Comparison of ENCODE assay signal across 7 cellular contexts in genomic region chr12:26121323-26121740, GRCh38. TPM values are rescaled to one million over a fixed set of nuclear protein-coding genes. Genes with fewer than 3 reads are reported as not detected.
A peak's percentile ranks its signal among the peaks of the same experiment; 100 is the strongest.
DNase-seq lines count a peak whose midpoint lies in the region; ATAC-seq and TF ChIP-seq lines count a peak whose summit lies in the region.

No MANE protein-coding gene starts in this region.

- H3K9me3 Mint-ChIP-seq in activated CD8-positive, alpha-beta T cell treated with anti-CD3 and anti-CD28 coated beads for 36 hours: no peaks in the 10 kb centered on the region
- no peaks in the 10 kb centered on the region for H3K9me3 Mint-ChIP-seq in stimulated activated effector memory CD8-positive, alpha-beta T cell treated with anti-CD3 and anti-CD28 coated beads, Interleukin-12 subunit alpha, Interleukin-12 subunit beta, amount 100 ng/mL, for 72 hours

- POLR2A ChIA-PET in activated CD8-positive, alpha-beta T cell treated with anti-CD3 and anti-CD28 coated beads for 36 hours (lab: Charles Lee): no interaction called here
- POLR2A ChIA-PET in GM10248 (lab: Yijun Ruan, JAX): no interaction called here

- H3K4me1 Mint-ChIP-seq in activated CD8-positive, alpha-beta T cell treated with anti-CD3 and anti-CD28 coated beads for 36 hours (ENCODE audit: low read depth): peaks cover 27% of the 10 kb centered on the region
- H3K4me1 Mint-ChIP-seq in stimulated activated effector memory CD8-positive, alpha-beta T cell treated with anti-CD3 and anti-CD28 coated beads, Interleukin-12 subunit alpha, Interleukin-12 subunit beta, amount 100 ng/mL, for 72 hours: peaks cover 29% of the 10 kb centered on the region

- H3K9me2 ChIP-seq in hepatocyte (replicated peaks; ENCODE audit: insufficient read depth): no peaks in the 10 kb centered on the region

- peaks cover 9% of the 10 kb centered on the region for H3K4me1 ChIP-seq in hepatocyte (ENCODE audit: insufficient read depth)

- no peak overlapping the region for H3K27ac Mint-ChIP-seq in activated CD8-positive, alpha-beta T cell treated with anti-CD3 and anti-CD28 coated beads for 36 hours
- H3K27ac Mint-ChIP-seq in stimulated activated effector memory CD8-positive, alpha-beta T cell treated with anti-CD3 and anti-CD28 coated beads, Interleukin-12 subunit alpha, Interleukin-12 subunit beta, amount 100 ng/mL, for 72 hours: no peak overlapping the region

- 38% methylated on average over 8 of the region's 8 CpGs for WGBS in hepatocyte (ENCODE audit: low lambda C conversion rate, missing lambda C conversion rate)

- peaks cover 37% of the 10 kb centered on the region for H3K27me3 ChIP-seq in hepatocyte

- CTCF ChIA-PET in activated CD8-positive, alpha-beta T cell treated with anti-CD3 and anti-CD28 coated beads for 36 hours (lab: Charles Lee): interaction anchor here (0.7 kb wide), 2 partner anchors 153 to 531 kb away, joined by 3 read pairs; no protein-coding TSS in a partner anchor
- CTCF ChIA-PET in GM10248 (lab: Yijun Ruan, JAX): interaction anchor here (0.8 to 3.1 kb wide), 8 partner anchors 11 to 36 kb away, joined by 3 to 13 read pairs (median 5); no protein-coding TSS in a partner anchor

- H4K20me1 ChIP-seq in hepatocyte (ENCODE audit: insufficient read depth, poor library complexity, severe bottlenecking): no peaks in the 10 kb centered on the region

- no peak for TF ChIP-seq CTCF in activated CD8-positive, alpha-beta T cell treated with anti-CD3 and anti-CD28 coated beads for 36 hours (IDR thresholded peaks at IDR 0.05)
- no peak for TF ChIP-seq CTCF in hepatocyte (IDR thresholded peaks at IDR 0.05; ENCODE audit: poor library complexity)
- no peak for TF ChIP-seq CTCF in GM10248 (IDR thresholded peaks at IDR 0.05; ENCODE audit: control extremely low read depth, extremely low read depth, low read depth, missing control alignments)

- no peak overlapping the region for H2AFZ ChIP-seq in hepatocyte

- H3K9me3 ChIP-seq in hepatocyte (ENCODE audit: low read depth): no peaks in the 10 kb centered on the region

- DNase-seq in HT-29 (ENCODE audit: low spot score) (peak; percentile 77), hepatocyte (ENCODE audit: low spot score) (no peak), GM10248 (ENCODE audit: extremely low spot score) (no peak)
- no peak for DNase-seq in activated CD8-positive, alpha-beta T cell treated with anti-CD3 and anti-CD28 coated beads for 36 hours
- no peak for DNase-seq in stimulated activated effector memory CD8-positive, alpha-beta T cell treated with anti-CD3 and anti-CD28 coated beads, Interleukin-12 subunit alpha, Interleukin-12 subunit beta, amount 100 ng/mL, for 72 hours (ENCODE audit: low spot score in 2 of 2)

- no peak overlapping the region for H3K27ac ChIP-seq in hepatocyte

- no peaks in the 10 kb centered on the region for H3K36me3 Mint-ChIP-seq in activated CD8-positive, alpha-beta T cell treated with anti-CD3 and anti-CD28 coated beads for 36 hours (ENCODE audit: low read depth)
- no peaks in the 10 kb centered on the region for H3K36me3 Mint-ChIP-seq in stimulated activated effector memory CD8-positive, alpha-beta T cell treated with anti-CD3 and anti-CD28 coated beads, Interleukin-12 subunit alpha, Interleukin-12 subunit beta, amount 100 ng/mL, for 72 hours

- no peaks in the 10 kb centered on the region for H3K36me3 ChIP-seq in hepatocyte (replicated peaks; ENCODE audit: insufficient read depth, low read depth)

- peak overlapping the region; percentile 57 for H3K4me3 Mint-ChIP-seq in activated CD8-positive, alpha-beta T cell treated with anti-CD3 and anti-CD28 coated beads for 36 hours
- H3K4me3 Mint-ChIP-seq in stimulated activated effector memory CD8-positive, alpha-beta T cell treated with anti-CD3 and anti-CD28 coated beads, Interleukin-12 subunit alpha, Interleukin-12 subunit beta, amount 100 ng/mL, for 72 hours: peak overlapping the region; percentile 65

- H3K4me3 ChIP-seq in hepatocyte: no peak overlapping the region

- H3K4me2 ChIP-seq in hepatocyte: peak overlapping the region; percentile 93

- no peak for ATAC-seq in activated CD8-positive, alpha-beta T cell treated with anti-CD3 and anti-CD28 coated beads for 36 hours
- ATAC-seq in stimulated activated effector memory CD8-positive, alpha-beta T cell treated with anti-CD3 and anti-CD28 coated beads, Interleukin-12 subunit alpha, Interleukin-12 subunit beta, amount 100 ng/mL, for 72 hours: no peak
- ATAC-seq in HG02970 (IDR thresholded peaks at IDR 0.05; ENCODE audit: low FRiP score, unreplicated experiment) (no peak), GM21576 (IDR thresholded peaks at IDR 0.05; ENCODE audit: unreplicated experiment) (no peak)

- H3K79me2 ChIP-seq in hepatocyte: no peaks in the 10 kb centered on the region

- intact Hi-C loops in activated CD8-positive, alpha-beta T cell treated with anti-CD3 and anti-CD28 coated beads for 36 hours (cut with micrococcal nuclease): no loop called here

- H3K27me3 Mint-ChIP-seq in activated CD8-positive, alpha-beta T cell treated with anti-CD3 and anti-CD28 coated beads for 36 hours: peaks cover 72% of the 10 kb centered on the region

RNA-seq across cellular contexts. Expression of gene BHLHE41, which starts 3.5 kb away (rescaled TPM):
- total RNA-seq in HT-29 (2014; rRNA removed; shearing (Covaris generic)): 79.8 and 82.7 TPM in 2 replicates
- total RNA-seq in activated CD8-positive, alpha-beta T cell treated with anti-CD3 and anti-CD28 coated beads for 36 hours: not detected
- total RNA-seq in hepatocyte: 1.6 and 2.4 TPM in 2 replicates
- polyA plus RNA-seq in hepatocyte: 3.6 and 4.9 TPM in 2 replicates

Comparison
In these comparisons a context has a peak if more than half of its experiments do, and no peak if none do; other contexts are left out.
1. RNA of gene BHLHE41, which starts 3.5 kb away (total RNA-seq): 79.8 to 82.7 TPM in HT-29; 1.6 to 2.4 TPM in hepatocyte and not detected in activated CD8-positive, alpha-beta T cell treated with anti-CD3 and anti-CD28 coated beads for 36 hours; every median in the first group is over 10 times any median in the second.